Comparison of ENCODE assay signal across 16 cellular contexts in the genomic region with DNA sequence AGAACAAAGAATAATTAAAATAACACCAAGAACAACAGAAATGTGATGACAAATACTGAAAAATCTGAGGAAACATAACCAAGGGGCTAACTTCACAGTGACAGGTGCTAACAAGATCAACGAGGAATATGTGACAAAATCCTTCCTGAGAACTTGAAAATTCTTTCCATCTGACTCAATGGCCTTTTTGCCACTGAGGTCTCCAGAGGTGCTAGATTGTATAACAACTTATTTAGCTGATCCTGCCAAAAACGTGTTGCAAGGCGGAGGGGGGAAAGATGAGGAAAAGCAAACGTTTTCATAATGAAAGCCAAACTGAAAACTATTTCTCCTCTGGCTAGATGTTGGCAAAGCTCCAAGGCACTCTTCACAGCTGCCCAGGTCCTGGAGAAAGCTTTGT.
"Had no signal": no experiment of that assay in that cellular context is flagged by ENCODE, and none has a peak within 500 bp of the region (broad histone marks: within the 10 kb centered on the region; RNA-seq: fewer than 3 reads in every experiment).

No MANE protein-coding gene starts in this region.

- H3K4me3 ChIP-seq: esophagus squamous epithelium, heart left ventricle, mucosa of descending colon, ovary, right atrium auricular region, sigmoid colon had no signal

- DNase-seq: effector memory CD8-positive, alpha-beta T cell; esophagus squamous epithelium; foreskin melanocyte; heart left ventricle; hippocampal formation; kidney glomerular epithelial cell; mucosa of descending colon; natural killer cell; ovary; sigmoid colon; small intestine; stimulated activated CD4-positive, alpha-beta T cell treated with anti-CD3 and anti-CD28 coated beads, Interleukin-12 subunit alpha, Interleukin-12 subunit beta, amount 100 ng/mL, for 4 hours; stimulated activated CD4-positive, alpha-beta T cell treated with anti-CD3 and anti-CD28 coated beads, Interleukin-2, amount 100 ng/mL, for 48 hours; stimulated activated naive CD4-positive, alpha-beta T cell treated with Interleukin-2 at 50 U/mL for 16 hours; trophoblast cell had no signal
